1 cellular context compared by ENCODE assay signal in genomic region chr15:73818308-73818985, GRCh38.
TF ChIP-seq lines count a peak whose summit lies in the region.

No MANE protein-coding gene starts in this region.

TF ChIP-seq in K562, 482 proteins besides CTCF, POLR2A, EP300 and RAD21:
- TF ChIP-seq ERF (CRISPR knock-in tag; IDR thresholded peaks at IDR 0.05) (no peak), PML (IDR thresholded peaks at IDR 0.05; ENCODE audit: low read length) (no peak), MCM3 (IDR thresholded peaks at IDR 0.05) (no peak), PKNOX1 (IDR thresholded peaks at IDR 0.05) (0 out of 2 replicates have a peak, but pooled peaks have one; percentile 7), ZBTB1 (CRISPR knock-in tag; IDR thresholded peaks at IDR 0.05; ENCODE audit: borderline replicate concordance, low read depth) (no peak)
- TF ChIP-seq, protein P1, sequence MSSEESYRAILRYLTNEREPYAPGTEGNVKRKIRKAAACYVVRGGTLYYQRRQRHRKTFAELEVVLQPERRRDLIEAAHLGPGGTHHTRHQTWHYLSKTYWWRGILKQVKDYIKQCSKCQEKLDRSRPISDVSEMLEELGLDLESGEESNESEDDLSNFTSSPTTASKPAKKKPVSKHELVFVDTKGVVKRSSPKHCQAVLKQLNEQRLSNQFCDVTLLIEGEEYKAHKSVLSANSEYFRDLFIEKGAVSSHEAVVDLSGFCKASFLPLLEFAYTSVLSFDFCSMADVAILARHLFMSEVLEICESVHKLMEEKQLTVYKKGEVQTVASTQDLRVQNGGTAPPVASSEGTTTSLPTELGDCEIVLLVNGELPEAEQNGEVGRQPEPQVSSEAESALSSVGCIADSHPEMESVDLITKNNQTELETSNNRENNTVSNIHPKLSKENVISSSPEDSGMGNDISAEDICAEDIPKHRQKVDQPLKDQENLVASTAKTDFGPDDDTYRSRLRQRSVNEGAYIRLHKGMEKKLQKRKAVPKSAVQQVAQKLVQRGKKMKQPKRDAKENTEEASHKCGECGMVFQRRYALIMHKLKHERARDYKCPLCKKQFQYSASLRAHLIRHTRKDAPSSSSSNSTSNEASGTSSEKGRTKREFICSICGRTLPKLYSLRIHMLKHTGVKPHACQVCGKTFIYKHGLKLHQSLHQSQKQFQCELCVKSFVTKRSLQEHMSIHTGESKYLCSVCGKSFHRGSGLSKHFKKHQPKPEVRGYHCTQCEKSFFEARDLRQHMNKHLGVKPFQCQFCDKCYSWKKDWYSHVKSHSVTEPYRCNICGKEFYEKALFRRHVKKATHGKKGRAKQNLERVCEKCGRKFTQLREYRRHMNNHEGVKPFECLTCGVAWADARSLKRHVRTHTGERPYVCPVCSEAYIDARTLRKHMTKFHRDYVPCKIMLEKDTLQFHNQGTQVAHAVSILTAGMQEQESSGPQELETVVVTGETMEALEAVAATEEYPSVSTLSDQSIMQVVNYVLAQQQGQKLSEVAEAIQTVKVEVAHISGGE (CRISPR knock-in tag; IDR thresholded peaks at IDR 0.05), result no peak
- TF ChIP-seq, protein P2, sequence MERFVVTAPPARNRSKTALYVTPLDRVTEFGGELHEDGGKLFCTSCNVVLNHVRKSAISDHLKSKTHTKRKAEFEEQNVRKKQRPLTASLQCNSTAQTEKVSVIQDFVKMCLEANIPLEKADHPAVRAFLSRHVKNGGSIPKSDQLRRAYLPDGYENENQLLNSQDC (CRISPR knock-in tag; IDR thresholded peaks at IDR 0.05), result no peak
